Comparison of ENCODE assay signal across 1 cellular context in genomic region chr4:80184053-80184790, GRCh38.
TF ChIP-seq lines count a peak whose summit lies in the region.

No MANE protein-coding gene starts in this region.

TF ChIP-seq in GM12878, 131 proteins besides CTCF, POLR2A, EP300 and RAD21 (continued from another document and continues in another):
- TF ChIP-seq BCLAF1 (IDR thresholded peaks at IDR 0.05) (no peak), PAX5 (IDR thresholded peaks at IDR 0.05; ENCODE audit: borderline replicate concordance, low read depth, low read length) (0 out of 2 replicates have a peak, but pooled peaks have one; percentile 29), NKRF (conservative IDR thresholded peaks at IDR 0.05) (no peak), MEF2B (IDR thresholded peaks at IDR 0.05; ENCODE audit: partially characterized antibody, poor library complexity, severe bottlenecking) (peak; percentile 66), YY1 (IDR thresholded peaks at IDR 0.05; ENCODE audit: low read depth, low read length) (peak; percentile 55; the same call in 1 of the 2 replicates), WRNIP1 (IDR thresholded peaks at IDR 0.05; ENCODE audit: borderline replicate concordance, low read depth, low read length) (no peak), ZSCAN29 (IDR thresholded peaks at IDR 0.05) (no peak), ESRRA (IDR thresholded peaks at IDR 0.05; ENCODE audit: low read length) (no peak), ZNF217 (IDR thresholded peaks at IDR 0.05) (no peak), NR2C2 (IDR thresholded peaks at IDR 0.05; ENCODE audit: borderline replicate concordance, control insufficient read depth, insufficient read length, low read depth) (no peak), KLF5 (IDR thresholded peaks at IDR 0.05; ENCODE audit: partially characterized antibody) (no peak), MTA2 (IDR thresholded peaks at IDR 0.05; ENCODE audit: low read depth) (peak; percentile 62), SREBF1 (IDR thresholded peaks at IDR 0.05; ENCODE audit: low read length) (no peak), CEBPB (IDR thresholded peaks at IDR 0.05; ENCODE audit: borderline replicate concordance in 1 of 2, low read depth in 2 of 2, low read length in 2 of 2) (no peak), RAD51 (IDR thresholded peaks at IDR 0.05) (no peak), TBL1XR1 (IDR thresholded peaks at IDR 0.05; ENCODE audit: low read depth, low read length) (no peak), BACH1 (IDR thresholded peaks at IDR 0.05; ENCODE audit: borderline replicate concordance) (no peak), TAF1 (IDR thresholded peaks at IDR 0.05; ENCODE audit: borderline replicate concordance, low read depth, low read length) (no peak), IRF4 (IDR thresholded peaks at IDR 0.05; ENCODE audit: low read depth, low read length) (no peak), BHLHE40 (IDR thresholded peaks at IDR 0.05; ENCODE audit: borderline replicate concordance in 1 of 2, low read depth in 2 of 2, low read length in 1 of 2) (peak; percentile 11 to 41; a peak in 1 of 4 replicates), PAX8 (IDR thresholded peaks at IDR 0.05) (no peak), SPI1 (IDR thresholded peaks at IDR 0.05; ENCODE audit: borderline replicate concordance, insufficient read depth, low read depth, low read length) (no peak), ETV6 (conservative IDR thresholded peaks at IDR 0.05 in 1 of 2, IDR thresholded peaks at IDR 0.05 in 1 of 2; ENCODE audit: borderline replicate concordance in 1 of 2, low read depth in 1 of 2) (0 out of 4 replicates have a peak, but pooled peaks of 1 of the 2 experiments have one; percentile 14), ZNF622 (IDR thresholded peaks at IDR 0.05) (no peak), YBX1 (IDR thresholded peaks at IDR 0.05) (no peak), CREM (IDR thresholded peaks at IDR 0.05; ENCODE audit: low read depth) (no peak)
- TF ChIP-seq, protein P1, sequence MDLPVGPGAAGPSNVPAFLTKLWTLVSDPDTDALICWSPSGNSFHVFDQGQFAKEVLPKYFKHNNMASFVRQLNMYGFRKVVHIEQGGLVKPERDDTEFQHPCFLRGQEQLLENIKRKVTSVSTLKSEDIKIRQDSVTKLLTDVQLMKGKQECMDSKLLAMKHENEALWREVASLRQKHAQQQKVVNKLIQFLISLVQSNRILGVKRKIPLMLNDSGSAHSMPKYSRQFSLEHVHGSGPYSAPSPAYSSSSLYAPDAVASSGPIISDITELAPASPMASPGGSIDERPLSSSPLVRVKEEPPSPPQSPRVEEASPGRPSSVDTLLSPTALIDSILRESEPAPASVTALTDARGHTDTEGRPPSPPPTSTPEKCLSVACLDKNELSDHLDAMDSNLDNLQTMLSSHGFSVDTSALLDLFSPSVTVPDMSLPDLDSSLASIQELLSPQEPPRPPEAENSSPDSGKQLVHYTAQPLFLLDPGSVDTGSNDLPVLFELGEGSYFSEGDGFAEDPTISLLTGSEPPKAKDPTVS (IDR thresholded peaks at IDR 0.05; ENCODE audit: low read depth, low read length), result no peak
- TF ChIP-seq, protein P2, sequence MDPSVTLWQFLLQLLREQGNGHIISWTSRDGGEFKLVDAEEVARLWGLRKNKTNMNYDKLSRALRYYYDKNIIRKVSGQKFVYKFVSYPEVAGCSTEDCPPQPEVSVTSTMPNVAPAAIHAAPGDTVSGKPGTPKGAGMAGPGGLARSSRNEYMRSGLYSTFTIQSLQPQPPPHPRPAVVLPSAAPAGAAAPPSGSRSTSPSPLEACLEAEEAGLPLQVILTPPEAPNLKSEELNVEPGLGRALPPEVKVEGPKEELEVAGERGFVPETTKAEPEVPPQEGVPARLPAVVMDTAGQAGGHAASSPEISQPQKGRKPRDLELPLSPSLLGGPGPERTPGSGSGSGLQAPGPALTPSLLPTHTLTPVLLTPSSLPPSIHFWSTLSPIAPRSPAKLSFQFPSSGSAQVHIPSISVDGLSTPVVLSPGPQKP (IDR thresholded peaks at IDR 0.05; ENCODE audit: low read depth, low read length), result no peak
- TF ChIP-seq, protein P3, sequence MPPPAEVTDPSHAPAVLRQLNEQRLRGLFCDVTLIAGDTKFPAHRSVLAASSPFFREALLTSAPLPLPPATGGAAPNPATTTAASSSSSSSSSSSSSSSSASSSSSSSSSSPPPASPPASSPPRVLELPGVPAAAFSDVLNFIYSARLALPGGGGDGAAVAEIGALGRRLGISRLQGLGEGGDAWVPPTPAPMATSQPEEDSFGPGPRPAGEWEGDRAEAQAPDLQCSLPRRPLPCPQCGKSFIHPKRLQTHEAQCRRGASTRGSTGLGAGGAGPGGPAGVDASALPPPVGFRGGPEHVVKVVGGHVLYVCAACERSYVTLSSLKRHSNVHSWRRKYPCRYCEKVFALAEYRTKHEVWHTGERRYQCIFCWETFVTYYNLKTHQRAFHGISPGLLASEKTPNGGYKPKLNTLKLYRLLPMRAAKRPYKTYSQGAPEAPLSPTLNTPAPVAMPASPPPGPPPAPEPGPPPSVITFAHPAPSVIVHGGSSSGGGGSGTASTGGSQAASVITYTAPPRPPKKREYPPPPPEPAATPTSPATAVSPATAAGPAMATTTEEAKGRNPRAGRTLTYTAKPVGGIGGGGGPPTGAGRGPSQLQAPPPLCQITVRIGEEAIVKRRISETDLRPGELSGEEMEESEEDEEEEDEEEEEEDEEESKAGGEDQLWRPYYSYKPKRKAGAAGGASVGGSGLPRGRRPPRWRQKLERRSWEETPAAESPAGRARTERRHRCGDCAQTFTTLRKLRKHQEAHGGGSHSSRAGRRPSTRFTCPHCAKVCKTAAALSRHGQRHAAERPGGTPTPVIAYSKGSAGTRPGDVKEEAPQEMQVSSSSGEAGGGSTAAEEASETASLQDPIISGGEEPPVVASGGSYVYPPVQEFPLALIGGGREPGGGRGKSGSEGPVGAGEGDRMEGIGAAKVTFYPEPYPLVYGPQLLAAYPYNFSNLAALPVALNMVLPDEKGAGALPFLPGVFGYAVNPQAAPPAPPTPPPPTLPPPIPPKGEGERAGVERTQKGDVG (CRISPR knock-in tag; IDR thresholded peaks at IDR 0.05), result no peak
- TF ChIP-seq, protein P4, sequence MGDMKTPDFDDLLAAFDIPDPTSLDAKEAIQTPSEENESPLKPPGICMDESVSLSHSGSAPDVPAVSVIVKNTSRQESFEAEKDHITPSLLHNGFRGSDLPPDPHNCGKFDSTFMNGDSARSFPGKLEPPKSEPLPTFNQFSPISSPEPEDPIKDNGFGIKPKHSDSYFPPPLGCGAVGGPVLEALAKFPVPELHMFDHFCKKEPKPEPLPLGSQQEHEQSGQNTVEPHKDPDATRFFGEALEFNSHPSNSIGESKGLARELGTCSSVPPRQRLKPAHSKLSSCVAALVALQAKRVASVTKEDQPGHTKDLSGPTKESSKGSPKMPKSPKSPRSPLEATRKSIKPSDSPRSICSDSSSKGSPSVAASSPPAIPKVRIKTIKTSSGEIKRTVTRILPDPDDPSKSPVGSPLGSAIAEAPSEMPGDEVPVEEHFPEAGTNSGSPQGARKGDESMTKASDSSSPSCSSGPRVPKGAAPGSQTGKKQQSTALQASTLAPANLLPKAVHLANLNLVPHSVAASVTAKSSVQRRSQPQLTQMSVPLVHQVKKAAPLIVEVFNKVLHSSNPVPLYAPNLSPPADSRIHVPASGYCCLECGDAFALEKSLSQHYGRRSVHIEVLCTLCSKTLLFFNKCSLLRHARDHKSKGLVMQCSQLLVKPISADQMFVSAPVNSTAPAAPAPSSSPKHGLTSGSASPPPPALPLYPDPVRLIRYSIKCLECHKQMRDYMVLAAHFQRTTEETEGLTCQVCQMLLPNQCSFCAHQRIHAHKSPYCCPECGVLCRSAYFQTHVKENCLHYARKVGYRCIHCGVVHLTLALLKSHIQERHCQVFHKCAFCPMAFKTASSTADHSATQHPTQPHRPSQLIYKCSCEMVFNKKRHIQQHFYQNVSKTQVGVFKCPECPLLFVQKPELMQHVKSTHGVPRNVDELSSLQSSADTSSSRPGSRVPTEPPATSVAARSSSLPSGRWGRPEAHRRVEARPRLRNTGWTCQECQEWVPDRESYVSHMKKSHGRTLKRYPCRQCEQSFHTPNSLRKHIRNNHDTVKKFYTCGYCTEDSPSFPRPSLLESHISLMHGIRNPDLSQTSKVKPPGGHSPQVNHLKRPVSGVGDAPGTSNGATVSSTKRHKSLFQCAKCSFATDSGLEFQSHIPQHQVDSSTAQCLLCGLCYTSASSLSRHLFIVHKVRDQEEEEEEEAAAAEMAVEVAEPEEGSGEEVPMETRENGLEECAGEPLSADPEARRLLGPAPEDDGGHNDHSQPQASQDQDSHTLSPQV (IDR thresholded peaks at IDR 0.05), result 0 out of 2 replicates have a peak, but pooled peaks have one; percentile 15
- TF ChIP-seq, protein P5, sequence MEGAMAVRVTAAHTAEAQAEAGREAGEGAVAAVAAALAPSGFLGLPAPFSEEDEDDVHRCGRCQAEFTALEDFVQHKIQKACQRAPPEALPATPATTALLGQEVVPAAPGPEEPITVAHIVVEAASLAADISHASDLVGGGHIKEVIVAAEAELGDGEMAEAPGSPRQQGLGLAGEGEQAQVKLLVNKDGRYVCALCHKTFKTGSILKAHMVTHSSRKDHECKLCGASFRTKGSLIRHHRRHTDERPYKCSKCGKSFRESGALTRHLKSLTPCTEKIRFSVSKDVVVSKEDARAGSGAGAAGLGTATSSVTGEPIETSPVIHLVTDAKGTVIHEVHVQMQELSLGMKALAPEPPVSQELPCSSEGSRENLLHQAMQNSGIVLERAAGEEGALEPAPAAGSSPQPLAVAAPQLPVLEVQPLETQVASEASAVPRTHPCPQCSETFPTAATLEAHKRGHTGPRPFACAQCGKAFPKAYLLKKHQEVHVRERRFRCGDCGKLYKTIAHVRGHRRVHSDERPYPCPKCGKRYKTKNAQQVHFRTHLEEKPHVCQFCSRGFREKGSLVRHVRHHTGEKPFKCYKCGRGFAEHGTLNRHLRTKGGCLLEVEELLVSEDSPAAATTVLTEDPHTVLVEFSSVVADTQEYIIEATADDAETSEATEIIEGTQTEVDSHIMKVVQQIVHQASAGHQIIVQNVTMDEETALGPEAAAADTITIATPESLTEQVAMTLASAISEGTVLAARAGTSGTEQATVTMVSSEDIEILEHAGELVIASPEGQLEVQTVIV (IDR thresholded peaks at IDR 0.05; ENCODE audit: borderline replicate concordance, partially characterized antibody), result no peak
- TF ChIP-seq, protein P6, sequence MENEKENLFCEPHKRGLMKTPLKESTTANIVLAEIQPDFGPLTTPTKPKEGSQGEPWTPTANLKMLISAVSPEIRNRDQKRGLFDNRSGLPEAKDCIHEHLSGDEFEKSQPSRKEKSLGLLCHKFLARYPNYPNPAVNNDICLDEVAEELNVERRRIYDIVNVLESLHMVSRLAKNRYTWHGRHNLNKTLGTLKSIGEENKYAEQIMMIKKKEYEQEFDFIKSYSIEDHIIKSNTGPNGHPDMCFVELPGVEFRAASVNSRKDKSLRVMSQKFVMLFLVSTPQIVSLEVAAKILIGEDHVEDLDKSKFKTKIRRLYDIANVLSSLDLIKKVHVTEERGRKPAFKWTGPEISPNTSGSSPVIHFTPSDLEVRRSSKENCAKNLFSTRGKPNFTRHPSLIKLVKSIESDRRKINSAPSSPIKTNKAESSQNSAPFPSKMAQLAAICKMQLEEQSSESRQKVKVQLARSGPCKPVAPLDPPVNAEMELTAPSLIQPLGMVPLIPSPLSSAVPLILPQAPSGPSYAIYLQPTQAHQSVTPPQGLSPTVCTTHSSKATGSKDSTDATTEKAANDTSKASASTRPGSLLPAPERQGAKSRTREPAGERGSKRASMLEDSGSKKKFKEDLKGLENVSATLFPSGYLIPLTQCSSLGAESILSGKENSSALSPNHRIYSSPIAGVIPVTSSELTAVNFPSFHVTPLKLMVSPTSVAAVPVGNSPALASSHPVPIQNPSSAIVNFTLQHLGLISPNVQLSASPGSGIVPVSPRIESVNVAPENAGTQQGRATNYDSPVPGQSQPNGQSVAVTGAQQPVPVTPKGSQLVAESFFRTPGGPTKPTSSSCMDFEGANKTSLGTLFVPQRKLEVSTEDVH (IDR thresholded peaks at IDR 0.05; ENCODE audit: low read depth, partially characterized antibody), result no peak
